ENCODE assay signal across 8 cellular contexts in genomic region chr14:56874375-56874774, GRCh38.
DNase-seq lines count a peak whose midpoint lies in the region; ATAC-seq and TF ChIP-seq lines count a peak whose summit lies in the region.

No MANE protein-coding gene starts in this region.

- H3K27me3 Mint-ChIP-seq in endodermal cell (ENCODE audit: insufficient read depth): peaks cover 11% of the 10 kb centered on the region
- peaks cover 0 to 10% (median 0%) of the 10 kb centered on the region in 3 donors for H3K27me3 Mint-ChIP-seq in immature natural killer cell (ENCODE audit: low read depth in 3 of 3)

- no peak overlapping the region for H3K4me3 Mint-ChIP-seq in endodermal cell
- H3K4me3 Mint-ChIP-seq in immature natural killer cell: no peak overlapping the region

- H3K27ac Mint-ChIP-seq in endodermal cell (no peak overlapping the region), immature natural killer cell (no peak overlapping the region)

- TF ChIP-seq CTCF in left ventricle myocardium inferior (IDR thresholded peaks at IDR 0.05; ENCODE audit: borderline replicate concordance): peak; percentile 16
- peak; percentile 86 for TF ChIP-seq CTCF in endodermal cell (conservative IDR thresholded peaks at IDR 0.05)

- ATAC-seq in left cardiac atrium (no peak), GM21528 (IDR thresholded peaks at IDR 0.05; ENCODE audit: low FRiP score, unreplicated experiment) (no peak)

- no peak overlapping the region for H3K9ac ChIP-seq in endodermal cell (ENCODE audit: extremely low read depth, low read length, poor library complexity, severe bottlenecking)

- no peak for DNase-seq in left ventricle myocardium inferior
- DNase-seq in left cardiac atrium: no peak
- peak; percentile 34 for DNase-seq in NCI-H2227 (lab: John Stamatoyannopoulos, UW; ENCODE audit: unreplicated experiment)
- DNase-seq in endodermal cell: peak; percentile 89
- no peak for DNase-seq in activated CD8-positive, alpha-beta memory T cell treated with anti-CD3 and anti-CD28 coated beads for 24 hours
- DNase-seq in immature natural killer cell: no peak
- DNase-seq in posterior cingulate gyrus: no peak

- intact Hi-C loops in left ventricle myocardium inferior (cut with micrococcal nuclease): no loop called here
- intact Hi-C loops in left cardiac atrium (cut with DNase I): no loop called here
- intact Hi-C loops in posterior cingulate gyrus (cut with DNase I): no loop called here

- no peaks in the 10 kb centered on the region for H3K36me3 ChIP-seq in left ventricle myocardium inferior
- no peaks in the 10 kb centered on the region for H3K36me3 ChIP-seq in endodermal cell (ENCODE audit: control insufficient read depth, insufficient read depth, low read length)

- H3K27ac ChIP-seq in left ventricle myocardium inferior (replicated peaks): no peak overlapping the region
- H3K27ac ChIP-seq in endodermal cell (ENCODE audit: low read depth, low read length): no peak overlapping the region

- H3K27me3 ChIP-seq in left ventricle myocardium inferior (ENCODE audit: low read depth): peaks cover 29% of the 10 kb centered on the region
- no peaks in the 10 kb centered on the region for H3K27me3 ChIP-seq in endodermal cell (ENCODE audit: control insufficient read depth, insufficient read depth, low read length, poor library complexity, severe bottlenecking)

- 29 to 59% methylated on average over 2 to 5 of the region's 5 CpGs for WGBS in endodermal cell (ENCODE audit: insufficient coverage in 1 of 2, insufficient read length in 1 of 2), 2 experiments

- no peaks in the 10 kb centered on the region for H3K4me1 ChIP-seq in left ventricle myocardium inferior
- no peaks in the 10 kb centered on the region for H3K4me1 ChIP-seq in endodermal cell (ENCODE audit: control insufficient read depth, insufficient read depth, low read length)

- no peaks in the 10 kb centered on the region for H3K36me3 Mint-ChIP-seq in endodermal cell (ENCODE audit: low read depth)
- H3K36me3 Mint-ChIP-seq in immature natural killer cell: no peaks in the 10 kb centered on the region

- H3K9me3 Mint-ChIP-seq in endodermal cell (no peaks in the 10 kb centered on the region), immature natural killer cell (peaks cover 0 to 7% (median 0%) of the 10 kb centered on the region in 6 donors)

- H3K4me1 Mint-ChIP-seq in endodermal cell (peaks cover 14% of the 10 kb centered on the region), immature natural killer cell (no peaks in the 10 kb centered on the region)

- H3K4me3 ChIP-seq in left ventricle myocardium inferior (no peak overlapping the region), endodermal cell (ENCODE audit: low read length) (no peak overlapping the region)

- H3K9me3 ChIP-seq in left ventricle myocardium inferior (replicated peaks) (no peaks in the 10 kb centered on the region), endodermal cell (ENCODE audit: control insufficient read depth, low read length) (no peaks in the 10 kb centered on the region)

Comparison
In these comparisons a context has a peak if more than half of its experiments do, and no peak if none do; other contexts are left out.
1. DNase-seq: peak in NCI-H2227 (single experiment) and endodermal cell (single experiment); none in left ventricle myocardium inferior (single experiment), left cardiac atrium (single experiment), activated CD8-positive, alpha-beta memory T cell treated with anti-CD3 and anti-CD28 coated beads for 24 hours (single experiment), immature natural killer cell (0 of 3) and posterior cingulate gyrus (0 of 10).